Comparison of ENCODE assay signal across 17 cellular contexts in the genomic region with DNA sequence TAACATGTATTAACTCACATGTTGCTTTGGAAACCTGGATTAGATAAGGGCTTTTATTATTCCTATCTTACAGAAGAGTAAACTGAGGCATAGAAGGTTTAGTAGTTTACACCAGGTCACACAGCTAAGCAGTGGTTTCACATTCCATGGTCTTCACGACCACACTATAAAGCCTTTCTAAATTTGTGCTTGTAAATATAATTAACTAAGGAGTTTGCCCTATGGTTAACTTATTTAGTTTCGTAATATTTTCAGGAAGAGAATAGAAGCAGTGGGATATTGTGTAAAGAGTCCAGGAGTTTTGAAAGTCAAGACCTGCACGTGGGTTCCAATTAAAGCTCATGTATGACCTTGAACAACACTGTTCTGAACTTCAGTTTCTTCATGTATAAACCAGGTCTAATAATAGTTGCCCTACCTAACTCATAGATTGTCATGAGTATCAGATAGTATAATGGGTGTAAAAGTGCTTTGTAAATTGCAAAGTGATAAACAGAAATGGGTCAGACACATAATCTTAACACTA. TPM values are rescaled to one million over a fixed set of nuclear protein-coding genes. Genes with fewer than 3 reads are reported as not detected.
DNase-seq lines count a peak whose midpoint lies in the region; ATAC-seq and TF ChIP-seq lines count a peak whose summit lies in the region.
"Had no signal": no experiment of that assay in that cellular context is flagged by ENCODE, and none has a peak within 500 bp of the region (broad histone marks: within the 10 kb centered on the region; RNA-seq: fewer than 3 reads in every experiment).

No MANE protein-coding gene starts in this region.

- ATAC-seq in psoas muscle (peak; percentile 86 to 94 (median 92)), HG02938 (IDR thresholded peaks at IDR 0.05; ENCODE audit: unreplicated experiment) (no peak)
- ATAC-seq: natural killer cell treated with Interleukin-12 subunit alpha and Interleukin-12 subunit beta and Interleukin-15 and Interleukin-18, amount 100 ng/mL, for 72 hours had no signal

- H3K27ac ChIP-seq in psoas muscle (peak overlapping the region; percentile 81), smooth muscle cell (ENCODE audit: low read depth) (no peak overlapping the region)
- H3K27ac ChIP-seq: cardiac muscle cell, thyroid gland had no signal

- H3K4me3 ChIP-seq in adipocyte (ENCODE audit: low read length) = no peak overlapping the region
- no peak overlapping the region for H3K4me3 ChIP-seq in psoas muscle
- no peak overlapping the region for H3K4me3 ChIP-seq in smooth muscle cell
- H3K4me3 ChIP-seq: cardiac muscle cell, lung, thyroid gland had no signal

- H3K27me3 ChIP-seq in adipocyte (replicated peaks; ENCODE audit: control insufficient read depth, insufficient read depth, low read length) (no peaks in the 10 kb centered on the region), psoas muscle (ENCODE audit: insufficient read depth in 3 of 3, low read length in 2 of 3) (no peaks in the 10 kb centered on the region), smooth muscle cell (ENCODE audit: low read depth) (no peaks in the 10 kb centered on the region)
- H3K27me3 ChIP-seq: cardiac muscle cell, thyroid gland had no signal

- no peaks in the 10 kb centered on the region for H4K20me1 ChIP-seq in smooth muscle cell (ENCODE audit: low read depth)

- no peaks in the 10 kb centered on the region for H3K79me2 ChIP-seq in smooth muscle cell (ENCODE audit: low read depth)

- H3K9me3 Mint-ChIP-seq in activated CD4-positive, alpha-beta T cell treated with anti-CD3 and anti-CD28 coated beads, Interleukin-2, amount 10 ng/mL, durations not matched to agents 24 days and 14 days = no peaks in the 10 kb centered on the region
- H3K9me3 Mint-ChIP-seq: HFFc6; natural killer cell treated with Interleukin-12 subunit alpha and Interleukin-12 subunit beta and Interleukin-15 and Interleukin-18, amount 100 ng/mL, for 72 hours had no signal

- H3K4me3 Mint-ChIP-seq in activated CD4-positive, alpha-beta T cell treated with anti-CD3 and anti-CD28 coated beads, Interleukin-2, amount 10 ng/mL, durations not matched to agents 24 days and 14 days = no peak overlapping the region
- H3K4me3 Mint-ChIP-seq: activated naive CD8-positive, alpha-beta T cell; HFFc6 had no signal

- H3K27ac Mint-ChIP-seq in activated CD4-positive, alpha-beta T cell treated with anti-CD3 and anti-CD28 coated beads, Interleukin-2, amount 10 ng/mL, durations not matched to agents 24 days and 14 days = peak overlapping the region; percentile 56
- H3K27ac Mint-ChIP-seq: HFFc6 had no signal

- H3F3A ChIP-seq in smooth muscle cell (ENCODE audit: low read depth) = no peaks in the 10 kb centered on the region

- H3K9me3 ChIP-seq in adipocyte (ENCODE audit: control insufficient read depth, low read length) (no peaks in the 10 kb centered on the region), psoas muscle (no peaks in the 10 kb centered on the region), smooth muscle cell (replicated peaks; ENCODE audit: low read depth) (no peaks in the 10 kb centered on the region)
- H3K9me3 ChIP-seq: thyroid gland had no signal

- no peaks in the 10 kb centered on the region for H3K27me3 Mint-ChIP-seq in activated CD4-positive, alpha-beta T cell treated with anti-CD3 and anti-CD28 coated beads, Interleukin-2, amount 10 ng/mL, durations not matched to agents 24 days and 14 days
- H3K27me3 Mint-ChIP-seq: activated naive CD8-positive, alpha-beta T cell had no signal

- H3K4me1 ChIP-seq in adipocyte (ENCODE audit: control insufficient read depth, insufficient read depth, low read length) = peaks cover 49% of the 10 kb centered on the region
- H3K4me1 ChIP-seq in psoas muscle = peaks cover 22% of the 10 kb centered on the region
- no peaks in the 10 kb centered on the region for H3K4me1 ChIP-seq in smooth muscle cell (ENCODE audit: low read depth)
- H3K4me1 ChIP-seq: thyroid gland had no signal

- no peak overlapping the region for H2AFZ ChIP-seq in smooth muscle cell (ENCODE audit: low read depth)

- H3K36me3 ChIP-seq in adipocyte (ENCODE audit: control insufficient read depth, insufficient read depth, low read length, severe bottlenecking) (no peaks in the 10 kb centered on the region), psoas muscle (ENCODE audit: insufficient read depth in 1 of 2, low read depth in 1 of 2) (no peaks in the 10 kb centered on the region), smooth muscle cell (ENCODE audit: low read depth) (no peaks in the 10 kb centered on the region)
- H3K36me3 ChIP-seq: cardiac muscle cell, thyroid gland had no signal

- H3K36me3 Mint-ChIP-seq in activated CD4-positive, alpha-beta T cell treated with anti-CD3 and anti-CD28 coated beads, Interleukin-2, amount 10 ng/mL, durations not matched to agents 24 days and 14 days (ENCODE audit: low read depth) = no peaks in the 10 kb centered on the region
- H3K36me3 Mint-ChIP-seq: activated naive CD8-positive, alpha-beta T cell; natural killer cell treated with Interleukin-12 subunit alpha and Interleukin-12 subunit beta and Interleukin-15 and Interleukin-18, amount 100 ng/mL, for 72 hours had no signal

- H3K9ac ChIP-seq in adipocyte (ENCODE audit: low read length) (peak overlapping the region; percentile 66), smooth muscle cell (ENCODE audit: low read depth) (no peak overlapping the region)

- intact Hi-C loops in activated CD4-positive, alpha-beta T cell treated with anti-CD3 and anti-CD28 coated beads, Interleukin-2, amount 10 ng/mL, durations not matched to agents 24 days and 14 days (cut with micrococcal nuclease) = loop anchor here (1.0 kb wide), 1 partner anchor 11 kb away; no protein-coding TSS in a partner anchor
- intact Hi-C loops in psoas muscle (cut with DNase I) = no loop called here

- H3K4me2 ChIP-seq in smooth muscle cell = no peak overlapping the region

- no peak for DNase-seq in activated CD4-positive, alpha-beta T cell treated with anti-CD3 and anti-CD28 coated beads, Interleukin-2, amount 10 ng/mL, durations not matched to agents 24 days and 14 days
- no peak for DNase-seq in activated CD4-positive, alpha-beta T cell treated with anti-CD3 and anti-CD28 coated beads for 4 hours
- DNase-seq in NOMO-1 (lab: John Stamatoyannopoulos, UW; ENCODE audit: unreplicated experiment in 2 of 2) = peak; percentile 35 to 63
- DNase-seq in adipocyte (ENCODE audit: low read depth) = peak; percentile 61
- no peak for DNase-seq in psoas muscle
- no peak for DNase-seq in smooth muscle cell (lab: John Stamatoyannopoulos, UW; ENCODE audit: unreplicated experiment)
- DNase-seq in NCI-H2196 (lab: John Stamatoyannopoulos, UW; ENCODE audit: unreplicated experiment) = no peak
- DNase-seq: effector CD4-positive, alpha-beta T cell; HFFc6; NCI-H187; NCI-H524 treated with DMSO at 0.1 percent for 48 hours; thyroid gland had no signal

- peaks cover 57% of the 10 kb centered on the region for H3K4me1 Mint-ChIP-seq in activated CD4-positive, alpha-beta T cell treated with anti-CD3 and anti-CD28 coated beads, Interleukin-2, amount 10 ng/mL, durations not matched to agents 24 days and 14 days

- TF ChIP-seq CTCF in psoas muscle (IDR thresholded peaks at IDR 0.05) = no peak
- TF ChIP-seq CTCF in smooth muscle cell (IDR thresholded peaks at IDR 0.05; ENCODE audit: borderline replicate concordance, insufficient read depth, poor library complexity, severe bottlenecking) = no peak

- WGBS in psoas muscle, 3 donors = 27 to 36% (median 27%) methylated on average over 3 of the region's 3 CpGs
- 85% methylated on average over 3 of the region's 3 CpGs for WGBS in smooth muscle cell (ENCODE audit: low lambda C conversion rate)

RNA-seq across cellular contexts. Expression of a gene that starts 19.5 kb away (rescaled TPM):
- total RNA-seq in activated CD4-positive, alpha-beta T cell treated with anti-CD3 and anti-CD28 coated beads, Interleukin-2, amount 10 ng/mL, durations not matched to agents 24 days and 14 days = 66.1 and 74.5 TPM in 2 replicates
- total RNA-seq in psoas muscle (10 to 100 TPM; 25.4 to 35.7 (median 33.1) TPM), smooth muscle cell (34.0 and 38.5 TPM in 2 replicates)
- polyA plus RNA-seq in psoas muscle (10 to 100 TPM in 1 of 3 donors, 1 to 10 TPM in 2; 4.9 to 24.7 (median 8.0) TPM), smooth muscle cell (8.4 and 10.1 TPM in 2 replicates)

Comparison
In these comparisons a context has a peak if more than half of its experiments do, and no peak if none do; other contexts are left out.
1. DNase-seq: peak in NOMO-1 (2 of 2) and adipocyte (single experiment); none in activated CD4-positive, alpha-beta T cell treated with anti-CD3 and anti-CD28 coated beads, Interleukin-2, amount 10 ng/mL, durations not matched to agents 24 days and 14 days (single experiment), activated CD4-positive, alpha-beta T cell treated with anti-CD3 and anti-CD28 coated beads for 4 hours (0 of 2), psoas muscle (0 of 2), smooth muscle cell (single experiment) and NCI-H2196 (single experiment).